In the genomic region with DNA sequence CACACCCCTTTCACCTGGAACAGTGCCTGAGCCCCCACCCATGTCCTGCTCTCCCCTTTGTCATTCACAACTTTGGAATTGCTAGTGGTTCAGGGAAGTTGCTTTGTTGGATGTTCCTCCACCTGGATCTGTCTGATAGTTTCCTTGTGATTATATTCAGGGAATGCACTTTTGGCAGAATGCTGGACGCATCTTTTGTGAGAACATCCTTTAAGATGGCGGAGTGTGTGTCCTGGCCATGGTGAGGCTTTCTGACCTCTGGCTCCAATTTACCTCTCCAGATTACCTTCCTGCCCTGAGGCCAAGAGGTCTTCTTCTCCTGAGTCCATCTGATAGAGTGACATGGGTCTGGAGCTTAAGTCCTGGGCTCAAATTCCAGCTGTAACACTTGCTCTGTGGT, we compare ENCODE assay signal across 29 cellular contexts.
"Had no signal": no experiment of that assay in that cellular context is flagged by ENCODE, and none has a peak within 500 bp of the region (broad histone marks: within the 10 kb centered on the region; RNA-seq: fewer than 3 reads in every experiment).

No MANE protein-coding gene starts in this region.

- H3K36me3 Mint-ChIP-seq: naive thymus-derived CD8-positive, alpha-beta T cell; natural killer cell treated with Interleukin-12 subunit alpha and Interleukin-12 subunit beta and Interleukin-15 and Interleukin-18, amount 100 ng/mL, for 72 hours; stimulated activated effector memory CD8-positive, alpha-beta T cell treated with anti-CD3 and anti-CD28 coated beads, Interleukin-12 subunit alpha, Interleukin-12 subunit beta, amount 100 ng/mL, for 72 hours; stimulated activated naive B cell treated with anti-CD40 and anti-IgM and Interleukin-4, amounts not matched to agents 10 μg/mL and 1 μg/mL and 100 μg/mL, for 72 hours had no signal

- ATAC-seq: naive thymus-derived CD8-positive, alpha-beta T cell; natural killer cell treated with Interleukin-12 subunit alpha and Interleukin-12 subunit beta and Interleukin-15 and Interleukin-18, amount 100 ng/mL, for 72 hours; psoas muscle; right cardiac atrium; right lobe of liver; stimulated activated effector memory CD8-positive, alpha-beta T cell treated with anti-CD3 and anti-CD28 coated beads, Interleukin-12 subunit alpha, Interleukin-12 subunit beta, amount 100 ng/mL, for 72 hours; stimulated activated naive B cell treated with anti-CD40 and anti-IgM and Interleukin-4, amounts not matched to agents 10 μg/mL and 1 μg/mL and 100 μg/mL, for 72 hours had no signal

- H3K9me3 Mint-ChIP-seq: naive thymus-derived CD8-positive, alpha-beta T cell; natural killer cell treated with Interleukin-12 subunit alpha and Interleukin-12 subunit beta and Interleukin-15 and Interleukin-18, amount 100 ng/mL, for 72 hours; nephron progenitor cell; neural crest cell; stimulated activated effector memory CD8-positive, alpha-beta T cell treated with anti-CD3 and anti-CD28 coated beads, Interleukin-12 subunit alpha, Interleukin-12 subunit beta, amount 100 ng/mL, for 72 hours; stimulated activated naive CD8-positive, alpha-beta T cell treated with anti-CD3 and anti-CD28 coated beads, Interleukin-15, Interleukin-2, amounts not matched to agents 100 ng/mL and 50 ng/mL, for 24 hours had no signal

- H3K4me3 Mint-ChIP-seq: naive thymus-derived CD8-positive, alpha-beta T cell; natural killer cell treated with Interleukin-12 subunit alpha and Interleukin-12 subunit beta and Interleukin-15 and Interleukin-18, amount 100 ng/mL, for 72 hours; nephron progenitor cell; neural crest cell; stimulated activated effector memory CD8-positive, alpha-beta T cell treated with anti-CD3 and anti-CD28 coated beads, Interleukin-12 subunit alpha, Interleukin-12 subunit beta, amount 100 ng/mL, for 72 hours; stimulated activated naive B cell treated with anti-CD40 and anti-IgM and Interleukin-4, amounts not matched to agents 10 μg/mL and 1 μg/mL and 100 μg/mL, for 72 hours; stimulated activated naive CD8-positive, alpha-beta T cell treated with anti-CD3 and anti-CD28 coated beads, Interleukin-15, Interleukin-2, amounts not matched to agents 100 ng/mL and 50 ng/mL, for 24 hours had no signal

- DNase-seq: naive thymus-derived CD8-positive, alpha-beta T cell; nephron progenitor cell; nucleus accumbens; ovary; posterior cingulate gyrus; psoas muscle; right cardiac atrium; right lobe of liver; sigmoid colon; small intestine; stimulated activated CD4-positive, alpha-beta T cell treated with anti-CD3 and anti-CD28 coated beads, Interleukin-15, amount 100 ng/mL, for 24 hours; stimulated activated CD4-positive, alpha-beta T cell treated with anti-CD3 and anti-CD28 coated beads, Interleukin-2, amount 100 ng/mL, for 24 hours; stimulated activated CD4-positive, alpha-beta T cell treated with anti-CD3 and anti-CD28 coated beads, Interleukin-2, amount 100 ng/mL, for 48 hours; stimulated activated CD4-positive, alpha-beta T cell treated with anti-CD3 and anti-CD28 coated beads, Interleukin-4, amount 100 ng/mL, for 24 hours; stimulated activated naive B cell treated with anti-CD40 and anti-IgM and Interleukin-4, amounts not matched to agents 10 μg/mL and 1 μg/mL and 100 μg/mL, for 72 hours; stimulated activated naive CD4-positive, alpha-beta T cell treated with Interleukin-2 at 50 U/mL for 16 hours; stomach; thyroid gland; trophoblast cell; upper lobe of left lung had no signal

- H3K9me3 ChIP-seq: neutrophil, ovary, psoas muscle, right lobe of liver, sigmoid colon, stomach, thoracic aorta, thyroid gland, tibial nerve, upper lobe of left lung had no signal

- H3K27ac ChIP-seq: neutrophil, ovary, parathyroid adenoma, psoas muscle, sigmoid colon, stomach, thoracic aorta, thyroid gland, tibial nerve, upper lobe of left lung had no signal

- H3K4me1 ChIP-seq: parathyroid adenoma, psoas muscle, sigmoid colon had no signal

- H3K27me3 ChIP-seq: ovary, right lobe of liver, thyroid gland had no signal

- H3K27ac Mint-ChIP-seq: naive thymus-derived CD8-positive, alpha-beta T cell; natural killer cell treated with Interleukin-12 subunit alpha and Interleukin-12 subunit beta and Interleukin-15 and Interleukin-18, amount 100 ng/mL, for 72 hours; nephron progenitor cell; progenitor cell of endocrine pancreas; stimulated activated effector memory CD8-positive, alpha-beta T cell treated with anti-CD3 and anti-CD28 coated beads, Interleukin-12 subunit alpha, Interleukin-12 subunit beta, amount 100 ng/mL, for 72 hours; stimulated activated naive B cell treated with anti-CD40 and anti-IgM and Interleukin-4, amounts not matched to agents 10 μg/mL and 1 μg/mL and 100 μg/mL, for 72 hours; stimulated activated naive CD8-positive, alpha-beta T cell treated with anti-CD3 and anti-CD28 coated beads, Interleukin-15, Interleukin-2, amounts not matched to agents 100 ng/mL and 50 ng/mL, for 24 hours had no signal

- H3K4me3 ChIP-seq: ovary, psoas muscle, right lobe of liver, sigmoid colon, stomach, thoracic aorta, thyroid gland, tibial nerve, upper lobe of left lung had no signal

- H3K36me3 ChIP-seq: neutrophil, ovary, right lobe of liver, sigmoid colon, stomach, thoracic aorta, thyroid gland, tibial nerve, upper lobe of left lung had no signal
